In genomic region chr19:50051964-50052363, GRCh38 we compare ENCODE assay signal across 14 cellular contexts. TPM values are rescaled to one million over a fixed set of nuclear protein-coding genes. Genes with fewer than 3 reads are reported as not detected.
A peak's percentile ranks its signal among the peaks of the same experiment; 100 is the strongest.
DNase-seq lines count a peak whose midpoint lies in the region; ATAC-seq and TF ChIP-seq lines count a peak whose summit lies in the region.
"Had no signal": no experiment of that assay in that cellular context is flagged by ENCODE, and none has a peak within 500 bp of the region (broad histone marks: within the 10 kb centered on the region; RNA-seq: fewer than 3 reads in every experiment).

No MANE protein-coding gene starts in this region.

- TF ChIP-seq EP300 in SK-N-SH (IDR thresholded peaks at IDR 0.05; ENCODE audit: borderline replicate concordance in 1 of 2, low read depth in 1 of 2, low read length in 1 of 2), result no peak

- TF ChIP-seq RAD21 in SK-N-SH (IDR thresholded peaks at IDR 0.05; ENCODE audit: low read length), result no peak

- TF ChIP-seq CTCF in SK-N-SH (IDR thresholded peaks at IDR 0.05) (no peak), nephron (IDR thresholded peaks at IDR 0.05; ENCODE audit: unreplicated experiment in 3 of 3) (no peak), body of pancreas (IDR thresholded peaks at IDR 0.05) (no peak), A673 (conservative IDR thresholded peaks at IDR 0.05; ENCODE audit: low read depth, low read length) (no peak)

- intact Hi-C loops in body of pancreas (cut with DNase I), result no loop called here
- intact Hi-C loops in A673 (cut with micrococcal nuclease; ENCODE audit: unreplicated experiment), result no loop called here

- H4K20me1 ChIP-seq in SK-N-SH (ENCODE audit: insufficient read depth), result no peaks in the 10 kb centered on the region

- H3K27ac Mint-ChIP-seq in effector memory CD8-positive, alpha-beta T cell, result peak overlapping the region in 1 of 2 donors; percentile 49
- no peak overlapping the region for H3K27ac Mint-ChIP-seq in nephron

- no peak overlapping the region for H3K4me3 ChIP-seq in SK-N-SH (ENCODE audit: low read depth in 2 of 2, low read length in 1 of 2)
- H3K4me3 ChIP-seq in body of pancreas, result no peak overlapping the region
- H3K4me3 ChIP-seq in A673 (ENCODE audit: low read depth, low read length, poor library complexity, severe bottlenecking), result no peak overlapping the region
- H3K4me3 ChIP-seq: SK-N-MC had no signal

- H3K27me3 Mint-ChIP-seq in effector memory CD8-positive, alpha-beta T cell, result no peaks in the 10 kb centered on the region
- no peaks in the 10 kb centered on the region for H3K27me3 Mint-ChIP-seq in nephron (ENCODE audit: low read depth)

- no peak for DNase-seq in SK-N-SH
- DNase-seq in Kasumi-1 (lab: John Stamatoyannopoulos, UW), result peak; percentile 1 to 27
- no peak for DNase-seq in effector memory CD8-positive, alpha-beta T cell
- no peak for DNase-seq in body of pancreas
- no peak for DNase-seq in A673 (ENCODE audit: low spot score)
- no peak for DNase-seq in activated T-cell treated with anti-CD3 and anti-CD28 coated beads for 4 hours
- DNase-seq: CD4-positive, CD25-positive, alpha-beta regulatory T cell; DMS 273 treated with DMSO at 0.1 percent for 48 hours; NCI-H146; NCI-H226; NCI-H69 had no signal

- H3K9me2 ChIP-seq in SK-N-SH, result no peaks in the 10 kb centered on the region

- H3K9me3 ChIP-seq in SK-N-SH (no peaks in the 10 kb centered on the region), body of pancreas (peaks cover 0 to 3% (median 0%) of the 10 kb centered on the region in 3 donors), A673 (ENCODE audit: low read depth, low read length, poor library complexity, severe bottlenecking) (peaks cover 8% of the 10 kb centered on the region)

- no TSS peak for BruUV-seq in A673 (replicated peaks; lab: Mats Ljungman, UMichigan)

- no peak overlapping the region for H3K27ac ChIP-seq in SK-N-SH (ENCODE audit: low read depth in 2 of 2, low read length in 1 of 2)
- H3K27ac ChIP-seq in body of pancreas, result no peak overlapping the region
- H3K27ac ChIP-seq in A673 (ENCODE audit: low read depth, low read length, poor library complexity, severe bottlenecking), result no peak overlapping the region
- H3K27ac ChIP-seq: SK-N-MC had no signal

- no peak overlapping the region for H2AFZ ChIP-seq in SK-N-SH (ENCODE audit: low read depth)

- no peaks in the 10 kb centered on the region for H3K27me3 ChIP-seq in SK-N-SH (ENCODE audit: insufficient read depth)
- no peaks in the 10 kb centered on the region for H3K27me3 ChIP-seq in body of pancreas
- H3K27me3 ChIP-seq in A673 (replicated peaks; ENCODE audit: insufficient read depth, low read depth, low read length, poor library complexity), result no peaks in the 10 kb centered on the region

- H3K36me3 ChIP-seq in SK-N-SH (replicated peaks in 1 of 2; ENCODE audit: control insufficient read depth in 1 of 2, insufficient read depth in 2 of 2, low read length in 1 of 2), result peaks cover 8 to 11% of the 10 kb centered on the region in 2 experiments
- peaks cover 0 to 2% of the 10 kb centered on the region in 2 donors for H3K36me3 ChIP-seq in body of pancreas (replicated peaks in 1 of 2; ENCODE audit: insufficient read depth in 1 of 2, low read depth in 2 of 2)
- H3K36me3 ChIP-seq in A673 (ENCODE audit: insufficient read depth, low read length, poor library complexity, severe bottlenecking), result peaks cover 7% of the 10 kb centered on the region

- no peaks in the 10 kb centered on the region for H3F3A ChIP-seq in SK-N-SH (replicated peaks; ENCODE audit: insufficient read depth)

- POLR2A ChIA-PET in SK-N-SH (lab: Yijun Ruan, JAX) (no interaction called here), A673 (lab: Charles Lee; ENCODE audit: low non-redundant PET) (no interaction called here)

- H3K9ac ChIP-seq in SK-N-SH, result no peak overlapping the region

- H3K79me2 ChIP-seq in SK-N-SH (ENCODE audit: insufficient read depth), result no peaks in the 10 kb centered on the region

- no peak for TF ChIP-seq POLR2A in body of pancreas (IDR thresholded peaks at IDR 0.05)

- H3K4me1 Mint-ChIP-seq in effector memory CD8-positive, alpha-beta T cell (ENCODE audit: low read depth in 2 of 2), result peaks cover 13% of the 10 kb centered on the region in 2 donors
- peaks cover 5% of the 10 kb centered on the region for H3K4me1 Mint-ChIP-seq in nephron

- H3K4me3 Mint-ChIP-seq in effector memory CD8-positive, alpha-beta T cell, result peak overlapping the region; percentile 85 to 91
- H3K4me3 Mint-ChIP-seq in nephron, result peak overlapping the region; percentile 24 to 93 (median 54)

- peaks cover 12% of the 10 kb centered on the region for H3K36me3 Mint-ChIP-seq in effector memory CD8-positive, alpha-beta T cell (ENCODE audit: insufficient read depth)
- H3K36me3 Mint-ChIP-seq in nephron (ENCODE audit: low read depth), result peaks cover 26% of the 10 kb centered on the region

- H3K4me2 ChIP-seq in SK-N-SH, result no peak overlapping the region; the same call in 1 of the 2 replicates

- H3K4me1 ChIP-seq in SK-N-SH (ENCODE audit: control insufficient read depth in 1 of 2, insufficient read depth in 2 of 2, low read depth in 1 of 2, low read length in 1 of 2) (peaks cover 0 to 8% of the 10 kb centered on the region in 2 experiments; a peak in 1 of 4 replicates), body of pancreas (peaks cover 10% of the 10 kb centered on the region), A673 (ENCODE audit: insufficient read depth, low read length, poor library complexity, severe bottlenecking) (peaks cover 8% of the 10 kb centered on the region)

- CTCF ChIA-PET in SK-N-SH (lab: Yijun Ruan, JAX) (no interaction called here), A673 (lab: Charles Lee) (no interaction called here)

- WGBS in SK-N-SH (ENCODE audit: low lambda C conversion rate), result 66% methylated on average over 8 of the region's 8 CpGs
- 80 to 89% methylated on average over 7 to 8 of the region's 8 CpGs for WGBS in body of pancreas, 2 donors

- no peaks in the 10 kb centered on the region for H3K9me3 Mint-ChIP-seq in effector memory CD8-positive, alpha-beta T cell
- H3K9me3 Mint-ChIP-seq in nephron, result peaks cover 34% of the 10 kb centered on the region

- ATAC-seq in SK-N-SH treated with all-trans-retinoic acid at 6 μM for 48 hours (no peak), body of pancreas (no peak)
- ATAC-seq in effector memory CD8-positive, alpha-beta T cell (replicated peaks), result no peak

TF ChIP-seq in SK-N-SH treated with all-trans-retinoic acid at 6 μM for 48 hours, 23 proteins besides CTCF, POLR2A, EP300 and RAD21:
- TF ChIP-seq, protein P1, sequence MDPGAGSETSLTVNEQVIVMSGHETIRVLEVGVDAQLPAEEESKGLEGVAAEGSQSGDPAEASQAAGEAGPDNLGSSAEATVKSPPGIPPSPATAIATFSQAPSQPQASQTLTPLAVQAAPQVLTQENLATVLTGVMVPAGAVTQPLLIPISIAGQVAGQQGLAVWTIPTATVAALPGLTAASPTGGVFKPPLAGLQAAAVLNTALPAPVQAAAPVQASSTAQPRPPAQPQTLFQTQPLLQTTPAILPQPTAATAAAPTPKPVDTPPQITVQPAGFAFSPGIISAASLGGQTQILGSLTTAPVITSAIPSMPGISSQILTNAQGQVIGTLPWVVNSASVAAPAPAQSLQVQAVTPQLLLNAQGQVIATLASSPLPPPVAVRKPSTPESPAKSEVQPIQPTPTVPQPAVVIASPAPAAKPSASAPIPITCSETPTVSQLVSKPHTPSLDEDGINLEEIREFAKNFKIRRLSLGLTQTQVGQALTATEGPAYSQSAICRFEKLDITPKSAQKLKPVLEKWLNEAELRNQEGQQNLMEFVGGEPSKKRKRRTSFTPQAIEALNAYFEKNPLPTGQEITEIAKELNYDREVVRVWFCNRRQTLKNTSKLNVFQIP (CRISPR knock-in tag; IDR thresholded peaks at IDR 0.05; ENCODE audit: borderline replicate concordance, low read depth), result no peak
- TF ChIP-seq ZFP3 (CRISPR knock-in tag; IDR thresholded peaks at IDR 0.05) (peak; percentile 89), ZNF8 (CRISPR knock-in tag; IDR thresholded peaks at IDR 0.05) (no peak), TCF4 (CRISPR knock-in tag; IDR thresholded peaks at IDR 0.05; ENCODE audit: borderline replicate concordance) (no peak)

TF ChIP-seq in SK-N-SH, 30 proteins besides CTCF, POLR2A, EP300 and RAD21:
- TF ChIP-seq FOSL2 (IDR thresholded peaks at IDR 0.05; ENCODE audit: borderline replicate concordance, low read depth) (no peak), RXRA (IDR thresholded peaks at IDR 0.05; ENCODE audit: borderline replicate concordance, low read depth) (no peak), GATA2 (CRISPR knock-in tag; IDR thresholded peaks at IDR 0.05) (no peak), JUND (IDR thresholded peaks at IDR 0.05) (no peak), TEAD4 (IDR thresholded peaks at IDR 0.05; ENCODE audit: borderline replicate concordance, insufficient read depth) (no peak), GABPA (IDR thresholded peaks at IDR 0.05; ENCODE audit: low read depth) (no peak), MAX (IDR thresholded peaks at IDR 0.05; ENCODE audit: low read depth) (no peak), POLR2AphosphoS5 (IDR thresholded peaks at IDR 0.05; ENCODE audit: low read depth, low read length) (no peak), NFIC (IDR thresholded peaks at IDR 0.05; ENCODE audit: borderline replicate concordance) (no peak), RCOR1 (IDR thresholded peaks at IDR 0.05; ENCODE audit: low read length) (no peak), NRF1 (IDR thresholded peaks at IDR 0.05; ENCODE audit: low read depth, low read length) (no peak)
- TF ChIP-seq, protein P2, sequence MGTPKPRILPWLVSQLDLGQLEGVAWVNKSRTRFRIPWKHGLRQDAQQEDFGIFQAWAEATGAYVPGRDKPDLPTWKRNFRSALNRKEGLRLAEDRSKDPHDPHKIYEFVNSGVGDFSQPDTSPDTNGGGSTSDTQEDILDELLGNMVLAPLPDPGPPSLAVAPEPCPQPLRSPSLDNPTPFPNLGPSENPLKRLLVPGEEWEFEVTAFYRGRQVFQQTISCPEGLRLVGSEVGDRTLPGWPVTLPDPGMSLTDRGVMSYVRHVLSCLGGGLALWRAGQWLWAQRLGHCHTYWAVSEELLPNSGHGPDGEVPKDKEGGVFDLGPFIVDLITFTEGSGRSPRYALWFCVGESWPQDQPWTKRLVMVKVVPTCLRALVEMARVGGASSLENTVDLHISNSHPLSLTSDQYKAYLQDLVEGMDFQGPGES (IDR thresholded peaks at IDR 0.05; ENCODE audit: low read depth, low read length), result no peak
TF ChIP-seq in SK-N-SH: peak in this region for 0.

RNA-seq across cellular contexts. Expression of gene ZNF473, which starts 26.2 kb away (rescaled TPM):
- 5.4 and 5.9 TPM in 2 replicates for polyA plus RNA-seq in SK-N-SH (2012; rRNA removed)
- 3.7 and 4.7 TPM in 2 replicates for polyA plus RNA-seq in SK-N-SH (2012; cell fraction: cytosol; rRNA removed)
- 8.2 and 10.7 TPM in 2 replicates for polyA plus RNA-seq in SK-N-SH (2012; cell fraction: nucleus; rRNA removed)
- 1 to 10 TPM; 4.9 to 5.4 TPM for total RNA-seq in body of pancreas
- total RNA-seq in A673 (2021), result 14.4 and 15.6 TPM in 2 replicates

RNA-seq across cellular contexts. Expression of gene VRK3, which starts 26.8 kb away (rescaled TPM):
- 30.3 and 33.5 TPM in 2 replicates for polyA plus RNA-seq in SK-N-SH (2012; rRNA removed)
- polyA plus RNA-seq in SK-N-SH (2012; cell fraction: cytosol; rRNA removed), result 19.0 and 25.2 TPM in 2 replicates
- polyA plus RNA-seq in SK-N-SH (2012; cell fraction: nucleus; rRNA removed), result 51.7 and 57.8 TPM in 2 replicates
- total RNA-seq in body of pancreas (10 to 100 TPM; 32.7 to 33.3 TPM), A673 (2021) (44.4 and 47.5 TPM in 2 replicates)

Comparison
In these comparisons a context has a peak if more than half of its experiments do, and no peak if none do; other contexts are left out.
1. DNase-seq: peak in Kasumi-1 (2 of 2); none in SK-N-SH (single experiment), effector memory CD8-positive, alpha-beta T cell (0 of 3), body of pancreas (0 of 4), A673 (single experiment) and activated T-cell treated with anti-CD3 and anti-CD28 coated beads for 4 hours (single experiment).